In the genomic region with DNA sequence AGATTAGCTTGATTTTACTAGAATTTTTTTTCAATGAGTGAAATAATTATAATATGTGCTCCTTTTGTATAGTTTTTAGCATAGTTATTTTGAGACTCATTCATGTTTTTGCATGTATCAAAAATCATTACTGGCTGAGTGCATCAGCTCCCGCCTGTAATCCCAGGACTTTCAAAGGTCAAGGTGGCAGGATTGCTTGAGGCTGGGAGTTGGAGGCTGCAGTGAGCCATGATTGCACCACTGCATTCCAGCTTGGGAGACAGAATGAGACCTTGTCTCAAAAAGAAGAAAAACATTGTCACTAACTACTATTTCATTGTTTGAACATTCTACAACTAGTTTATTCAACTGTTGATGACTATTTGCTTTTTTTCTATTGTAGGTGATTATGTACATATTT, we compare ENCODE assay signal across 15 cellular contexts.
A peak's percentile ranks its signal among the peaks of the same experiment; 100 is the strongest.
DNase-seq lines count a peak whose midpoint lies in the region; ATAC-seq, FAIRE-seq and TF ChIP-seq lines count a peak whose summit lies in the region.
"Had no signal": no experiment of that assay in that cellular context is flagged by ENCODE, and none has a peak within 500 bp of the region (broad histone marks: within the 10 kb centered on the region; RNA-seq: fewer than 3 reads in every experiment).

No MANE protein-coding gene starts in this region.

- TF ChIP-seq CTCF in fibroblast of villous mesenchyme (IDR thresholded peaks at IDR 0.05; ENCODE audit: insufficient read depth, low read depth, low read length) = no peak

- TF ChIP-seq POLR2A in H54 (IDR thresholded peaks at IDR 0.05; ENCODE audit: low read depth, low read length) = no peak

- no peak for DNase-seq in H54 (ENCODE audit: insufficient read length, low spot score)
- peak; percentile 51 for DNase-seq in amniotic epithelial cell (ENCODE audit: low read depth)
- peak; percentile 19 for DNase-seq in fibroblast of villous mesenchyme (ENCODE audit: low read depth)
- DNase-seq in renal cortical epithelial cell (ENCODE audit: low read depth) = peak; percentile 24
- DNase-seq in stimulated activated CD4-positive, alpha-beta T cell treated with anti-CD3 and anti-CD28 coated beads, Interleukin-2, amount 100 ng/mL, for 24 hours = no peak
- DNase-seq: BE2C; CD4-positive, alpha-beta memory T cell; DMS79; GM23248; H7 had no signal

- peak; percentile 27 for FAIRE-seq in H54 (lab: Jason Lieb, UNC)
- FAIRE-seq: HepG2, HTR-8/SVneo had no signal

- no peak overlapping the region for H3K4me3 ChIP-seq in fibroblast of villous mesenchyme (ENCODE audit: low read depth, low read length)
- H3K4me3 ChIP-seq: GM23248 had no signal

- no peak for ATAC-seq in HG03460 (IDR thresholded peaks at IDR 0.05; ENCODE audit: unreplicated experiment)
- no peak for ATAC-seq in GM18858 (IDR thresholded peaks at IDR 0.05; ENCODE audit: unreplicated experiment)
- no peak for ATAC-seq in GM19455 (IDR thresholded peaks at IDR 0.05; ENCODE audit: unreplicated experiment)
- ATAC-seq: HepG2 had no signal

Comparison
In these comparisons a context has a peak if more than half of its experiments do, and no peak if none do; other contexts are left out.
1. DNase-seq: peak in amniotic epithelial cell (single experiment), fibroblast of villous mesenchyme (single experiment) and renal cortical epithelial cell (single experiment); none in H54 (single experiment) and stimulated activated CD4-positive, alpha-beta T cell treated with anti-CD3 and anti-CD28 coated beads, Interleukin-2, amount 100 ng/mL, for 24 hours (0 of 2).